ENCODE assay signal across 8 cellular contexts in the genomic region with DNA sequence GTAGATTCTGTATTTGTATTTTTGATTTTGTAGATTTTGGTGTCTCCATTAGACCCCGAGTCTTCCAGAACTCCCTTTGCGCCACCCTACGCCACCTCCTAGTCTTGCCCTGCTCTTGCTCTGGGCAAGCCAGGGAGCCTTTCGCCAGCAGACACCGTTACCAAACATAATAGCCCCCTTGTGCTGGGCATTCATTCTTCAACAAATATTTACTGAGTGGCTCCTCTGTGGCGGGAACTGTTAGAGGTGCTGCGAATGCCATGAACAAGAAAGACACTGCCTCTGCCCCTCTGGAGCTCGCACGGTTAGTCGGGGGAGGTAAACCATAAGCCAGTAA.
A peak's percentile ranks its signal among the peaks of the same experiment; 100 is the strongest.
DNase-seq lines count a peak whose midpoint lies in the region; ATAC-seq and TF ChIP-seq lines count a peak whose summit lies in the region.

No MANE protein-coding gene starts in this region.

- DNase-seq in GM12864 (ENCODE audit: low read depth) (no peak), NCI-H146 treated with DMSO at 0.1 percent for 48 hours (lab: John Stamatoyannopoulos, UW; ENCODE audit: unreplicated experiment) (peak; percentile 56), cardiac fibroblast (ENCODE audit: low read depth in 2 of 2) (no peak), cerebellar nuclear complex (lab: John Stamatoyannopoulos, UW) (no peak), DMS114 treated with DMSO at 0.1 percent for 48 hours (lab: John Stamatoyannopoulos, UW; ENCODE audit: unreplicated experiment) (no peak)

- ATAC-seq in GM21447 (IDR thresholded peaks at IDR 0.05; ENCODE audit: unreplicated experiment) (no peak), GM19324 (IDR thresholded peaks at IDR 0.05; ENCODE audit: low FRiP score, unreplicated experiment) (no peak)

- H3K9me3 ChIP-seq in mucosa of rectum (ENCODE audit: control insufficient read depth in 2 of 2, low read length in 2 of 2): no peaks in the 10 kb centered on the region

- H3K36me3 ChIP-seq in mucosa of rectum (ENCODE audit: control insufficient read depth in 2 of 2, insufficient read depth in 2 of 2, low read length in 2 of 2): no peaks in the 10 kb centered on the region

- TF ChIP-seq CTCF in GM12864 (IDR thresholded peaks at IDR 0.05; ENCODE audit: low read depth, low read length, missing control alignments) (no peak), cardiac fibroblast (IDR thresholded peaks at IDR 0.05; ENCODE audit: low read depth, low read length) (no peak)

- H3K4me3 ChIP-seq in GM12864 (ENCODE audit: low read depth, low read length) (peak overlapping the region; percentile 85), cardiac fibroblast (replicated peaks in 1 of 2; ENCODE audit: low read depth in 2 of 2, low read length in 2 of 2) (peak overlapping the region; percentile 59 to 96), mucosa of rectum (ENCODE audit: low read length in 2 of 2) (peak overlapping the region; percentile 82 to 87)

- H3K9ac ChIP-seq in mucosa of rectum (ENCODE audit: low read depth in 1 of 2, low read length in 2 of 2): peak overlapping the region; percentile 74 to 84

- H3K27ac ChIP-seq in mucosa of rectum (ENCODE audit: low read depth in 2 of 2, low read length in 2 of 2): peak overlapping the region; percentile 76

- no peaks in the 10 kb centered on the region for H3K27me3 ChIP-seq in mucosa of rectum (ENCODE audit: control insufficient read depth in 2 of 2, insufficient read depth in 2 of 2, low read length in 2 of 2)

- H3K4me1 ChIP-seq in mucosa of rectum (ENCODE audit: control insufficient read depth in 2 of 2, insufficient read depth in 2 of 2, low read length in 2 of 2): peaks cover 6 to 9% of the 10 kb centered on the region in 2 donors
